8 cellular contexts compared by ENCODE assay signal in genomic region chr1:8509579-8509978, GRCh38.
DNase-seq lines count a peak whose midpoint lies in the region; ATAC-seq, FAIRE-seq and TF ChIP-seq lines count a peak whose summit lies in the region.

No MANE protein-coding gene starts in this region.

- H3K27ac ChIP-seq in muscle layer of duodenum (ENCODE audit: low read length) (peak overlapping the region; percentile 83), transverse colon (peak overlapping the region; percentile 61 to 78 (median 72)), small intestine (ENCODE audit: low read depth in 1 of 2, low read length in 1 of 2) (peak overlapping the region in 1 of 2 donors; percentile 61)

- in situ Hi-C loops in transverse colon (cut with MboI; ENCODE audit: low pct_ligation_motif_present in 1 of 4, low pct_unique_long_range_greater_than_20kb in 1 of 4, low sequenced_read_pairs in 3 of 4): no loop called here

- no peaks in the 10 kb centered on the region for H3K36me3 ChIP-seq in adipocyte (ENCODE audit: control insufficient read depth, insufficient read depth, low read length, severe bottlenecking)
- H3K36me3 ChIP-seq in muscle layer of duodenum (ENCODE audit: control insufficient read depth in 1 of 2, insufficient read depth in 2 of 2, low read length in 2 of 2): no peaks in the 10 kb centered on the region
- peaks cover 0 to 6% (median 0%) of the 10 kb centered on the region in 4 donors for H3K36me3 ChIP-seq in transverse colon
- peaks cover 0 to 4% of the 10 kb centered on the region in 2 donors for H3K36me3 ChIP-seq in small intestine (ENCODE audit: control insufficient read depth in 2 of 2, insufficient read depth in 2 of 2, low read length in 2 of 2)

- no peak overlapping the region for H3K27ac Mint-ChIP-seq in activated CD8-positive, alpha-beta memory T cell treated with anti-CD3 and anti-CD28 coated beads, Interleukin-2, amount 10 ng/mL, durations not matched to agents 7 days and 5 days

- no peaks in the 10 kb centered on the region for H3K27me3 ChIP-seq in adipocyte (replicated peaks; ENCODE audit: control insufficient read depth, insufficient read depth, low read length)
- H3K27me3 ChIP-seq in muscle layer of duodenum (ENCODE audit: low read depth, low read length): no peaks in the 10 kb centered on the region
- no peaks in the 10 kb centered on the region for H3K27me3 ChIP-seq in transverse colon
- no peaks in the 10 kb centered on the region for H3K27me3 ChIP-seq in small intestine (ENCODE audit: control insufficient read depth in 2 of 2, insufficient read depth in 2 of 2, low read length in 2 of 2)

- TF ChIP-seq EP300 in transverse colon (IDR thresholded peaks at IDR 0.05; ENCODE audit: low read depth): no peak

- CTCF ChIA-PET in activated CD8-positive, alpha-beta memory T cell treated with anti-CD3 and anti-CD28 coated beads, Interleukin-2, amount 10 ng/mL, durations not matched to agents 7 days and 5 days (lab: Charles Lee): no interaction called here

- DNase-seq in activated T-cell treated with anti-CD3 and anti-CD28 coated beads, Interleukin-2, amount 50 U/mL, for 4 hours: no peak
- DNase-seq in activated T-cell treated with anti-CD3 and anti-CD28 coated beads, Interleukin-2, amount 50 U/mL, for 1 hour: no peak
- DNase-seq in adipocyte (ENCODE audit: low read depth) (no peak), transverse colon (no peak), small intestine (no peak), NCI-H2029 (lab: John Stamatoyannopoulos, UW) (no peak)
- DNase-seq in activated CD8-positive, alpha-beta memory T cell treated with anti-CD3 and anti-CD28 coated beads, Interleukin-2, amount 10 ng/mL, durations not matched to agents 7 days and 5 days: no peak

- ATAC-seq in activated T-cell treated with anti-CD3 and anti-CD28 coated beads, Interleukin-2, amount 50 U/mL, for 4 hours: no peak
- no peak for ATAC-seq in activated CD8-positive, alpha-beta memory T cell treated with anti-CD3 and anti-CD28 coated beads, Interleukin-2, amount 10 ng/mL, durations not matched to agents 7 days and 5 days

- H3K27me3 Mint-ChIP-seq in activated T-cell treated with anti-CD3 and anti-CD28 coated beads, Interleukin-2, amount 50 U/mL, for 4 hours (ENCODE audit: low read depth): no peaks in the 10 kb centered on the region
- no peaks in the 10 kb centered on the region for H3K27me3 Mint-ChIP-seq in activated CD8-positive, alpha-beta memory T cell treated with anti-CD3 and anti-CD28 coated beads, Interleukin-2, amount 10 ng/mL, durations not matched to agents 7 days and 5 days

- no peak for TF ChIP-seq CTCF in transverse colon (IDR thresholded peaks at IDR 0.05)

- H3K4me3 ChIP-seq in adipocyte (ENCODE audit: low read length) (peak overlapping the region; percentile 73), muscle layer of duodenum (ENCODE audit: low read depth in 1 of 2, low read length in 2 of 2) (peak overlapping the region in 1 of 2 donors; percentile 4), transverse colon (no peak overlapping the region), small intestine (ENCODE audit: low read depth in 1 of 2, low read length in 2 of 2) (no peak overlapping the region)

- no peaks in the 10 kb centered on the region for H3K9me3 Mint-ChIP-seq in activated T-cell treated with anti-CD3 and anti-CD28 coated beads, Interleukin-2, amount 50 U/mL, for 4 hours
- H3K9me3 Mint-ChIP-seq in activated CD8-positive, alpha-beta memory T cell treated with anti-CD3 and anti-CD28 coated beads, Interleukin-2, amount 10 ng/mL, durations not matched to agents 7 days and 5 days (ENCODE audit: low read depth): no peaks in the 10 kb centered on the region

- intact Hi-C loops in transverse colon (cut with DNase I; ENCODE audit: low total_unique reads): no loop called here

- H3K9ac ChIP-seq in adipocyte (ENCODE audit: low read length): peak overlapping the region; percentile 77

- H3K4me1 ChIP-seq in adipocyte (ENCODE audit: control insufficient read depth, insufficient read depth, low read length): peaks cover 25% of the 10 kb centered on the region
- H3K4me1 ChIP-seq in muscle layer of duodenum (ENCODE audit: control insufficient read depth in 1 of 2, insufficient read depth in 2 of 2, low read length in 2 of 2): peaks cover 5 to 11% of the 10 kb centered on the region in 2 donors
- H3K4me1 ChIP-seq in transverse colon: peaks cover 3 to 20% (median 8%) of the 10 kb centered on the region in 4 donors
- no peaks in the 10 kb centered on the region for H3K4me1 ChIP-seq in small intestine (ENCODE audit: control insufficient read depth in 2 of 2, insufficient read depth in 1 of 2, low read depth in 1 of 2, low read length in 1 of 2)

- no peak for TF ChIP-seq POLR2A in transverse colon (IDR thresholded peaks at IDR 0.05)

- H3K36me3 Mint-ChIP-seq in activated T-cell treated with anti-CD3 and anti-CD28 coated beads, Interleukin-2, amount 50 U/mL, for 4 hours (ENCODE audit: insufficient read depth): peaks cover 17% of the 10 kb centered on the region
- peaks cover 7% of the 10 kb centered on the region for H3K36me3 Mint-ChIP-seq in activated CD8-positive, alpha-beta memory T cell treated with anti-CD3 and anti-CD28 coated beads, Interleukin-2, amount 10 ng/mL, durations not matched to agents 7 days and 5 days

- WGBS in transverse colon (ENCODE audit: low coverage in 1 of 2), 2 donors: 93 to 94% methylated on average over 4 to 7 of the region's 7 CpGs
- 92 to 98% (median 96%) methylated on average over 7 of the region's 7 CpGs for WGBS in small intestine, 3 donors

- FAIRE-seq in small intestine (lab: Jason Lieb, UNC): no peak

- H3K9me3 ChIP-seq in adipocyte (ENCODE audit: control insufficient read depth, low read length) (no peaks in the 10 kb centered on the region), muscle layer of duodenum (ENCODE audit: control insufficient read depth in 1 of 2, low read length in 2 of 2) (no peaks in the 10 kb centered on the region), transverse colon (no peaks in the 10 kb centered on the region), small intestine (ENCODE audit: control insufficient read depth, low read depth) (no peaks in the 10 kb centered on the region)

- H3K4me1 Mint-ChIP-seq in activated T-cell treated with anti-CD3 and anti-CD28 coated beads, Interleukin-2, amount 50 U/mL, for 4 hours (ENCODE audit: low read depth): peaks cover 41% of the 10 kb centered on the region
- H3K4me1 Mint-ChIP-seq in activated CD8-positive, alpha-beta memory T cell treated with anti-CD3 and anti-CD28 coated beads, Interleukin-2, amount 10 ng/mL, durations not matched to agents 7 days and 5 days: peaks cover 23% of the 10 kb centered on the region

- H3K4me3 Mint-ChIP-seq in activated T-cell treated with anti-CD3 and anti-CD28 coated beads, Interleukin-2, amount 50 U/mL, for 4 hours: peak overlapping the region; percentile 67
- H3K4me3 Mint-ChIP-seq in activated CD8-positive, alpha-beta memory T cell treated with anti-CD3 and anti-CD28 coated beads, Interleukin-2, amount 10 ng/mL, durations not matched to agents 7 days and 5 days: no peak overlapping the region
